10 cellular contexts compared by ENCODE assay signal in the genomic region with DNA sequence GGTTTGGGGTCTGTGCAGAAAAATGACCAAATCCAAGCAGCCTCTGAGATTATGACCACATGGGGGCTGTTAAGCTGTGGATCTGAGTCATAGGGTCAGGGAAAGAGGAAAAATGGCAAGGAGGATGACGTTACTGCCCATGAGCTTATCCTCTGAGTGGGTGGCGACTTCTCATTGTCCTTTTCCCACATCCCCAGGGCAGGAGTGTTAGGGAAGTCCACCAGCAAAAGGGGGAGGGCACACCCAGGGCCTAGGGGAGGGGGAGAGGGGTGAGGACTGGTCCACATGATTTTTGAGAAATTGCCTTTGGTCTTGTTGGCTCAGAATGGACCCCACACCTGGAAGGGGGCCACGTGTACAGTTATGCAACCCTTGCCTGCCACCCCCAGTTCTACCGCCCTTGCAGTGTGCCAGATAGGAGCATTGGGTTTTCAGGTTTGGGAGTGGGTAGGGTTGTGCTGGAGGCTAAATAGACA. TPM values are rescaled to one million over a fixed set of nuclear protein-coding genes. Genes with fewer than 3 reads are reported as not detected.
A peak's percentile ranks its signal among the peaks of the same experiment; 100 is the strongest.
DNase-seq lines count a peak whose midpoint lies in the region; ATAC-seq, FAIRE-seq and TF ChIP-seq lines count a peak whose summit lies in the region.
"Had no signal": no experiment of that assay in that cellular context is flagged by ENCODE, and none has a peak within 500 bp of the region (broad histone marks: within the 10 kb centered on the region; RNA-seq: fewer than 3 reads in every experiment).

No MANE protein-coding gene starts in this region.

- intact Hi-C loops in PC-9 (cut with micrococcal nuclease; ENCODE audit: unreplicated experiment) = no loop called here

- H3K23me2 ChIP-seq in H1 (ENCODE audit: low read depth, low read length) = peaks cover 7% of the 10 kb centered on the region

- H3K23ac ChIP-seq in H1 (ENCODE audit: insufficient read length) = no peak overlapping the region

- no peak overlapping the region for H4K8ac ChIP-seq in H1 (ENCODE audit: extremely low read depth, insufficient read depth, low read length)

- H3K4me1 ChIP-seq in PC-9 (replicated peaks; ENCODE audit: insufficient read depth) (peaks cover 43% of the 10 kb centered on the region), H1 (replicated peaks in 1 of 4; ENCODE audit: control insufficient read depth in 3 of 4, insufficient read depth in 4 of 4, low read length in 3 of 4) (peaks cover 2 to 29% (median 12%) of the 10 kb centered on the region in 4 experiments; a peak in 5 of 7 replicates)

- H3K27ac ChIP-seq in PC-9 (no peak overlapping the region), H1 (ENCODE audit: low read depth, low read length) (no peak overlapping the region)

- H3K79me2 ChIP-seq in PC-9 (ENCODE audit: low read depth) = peaks cover 64% of the 10 kb centered on the region
- peaks cover 25 to 68% of the 10 kb centered on the region in 2 experiments for H3K79me2 ChIP-seq in H1 (ENCODE audit: control insufficient read depth in 1 of 2, insufficient read depth in 2 of 2, low read length in 2 of 2)

- no peak overlapping the region for H3K14ac ChIP-seq in H1 (ENCODE audit: insufficient read length)

- ATAC-seq in activated CD4-positive, CD25-positive, alpha-beta regulatory T cell treated with anti-CD3 and anti-CD28 coated beads, Interleukin-2, amount 50 U/mL, for 24 hours = no peak
- ATAC-seq in natural killer cell treated with Interleukin-12 subunit alpha and Interleukin-12 subunit beta and Interleukin-15 and Interleukin-18, amount 100 ng/mL, for 72 hours = no peak
- ATAC-seq in HG03342 (IDR thresholded peaks at IDR 0.05; ENCODE audit: unreplicated experiment) = no peak

- no peak overlapping the region for H3K18ac ChIP-seq in H1 (ENCODE audit: extremely low read depth, low read length)

- H3K27ac Mint-ChIP-seq in nephron = peak overlapping the region; percentile 77 to 89 (median 84)
- no peak overlapping the region for H3K27ac Mint-ChIP-seq in natural killer cell treated with Interleukin-12 subunit alpha and Interleukin-12 subunit beta and Interleukin-15 and Interleukin-18, amount 100 ng/mL, for 72 hours

- H3K36me3 ChIP-seq in PC-9 (ENCODE audit: low read depth) = no peaks in the 10 kb centered on the region
- no peaks in the 10 kb centered on the region for H3K36me3 ChIP-seq in H1 (ENCODE audit: control insufficient read depth in 2 of 4, insufficient read depth in 4 of 4, low read length in 3 of 4)

- H3K4me3 ChIP-seq in AG10803 (ENCODE audit: low read length) = no peak overlapping the region; the same call in 1 of the 2 replicates
- no peak overlapping the region for H3K4me3 ChIP-seq in PC-9
- no peak overlapping the region for H3K4me3 ChIP-seq in H1 (ENCODE audit: extremely low read depth in 1 of 4, insufficient read depth in 2 of 4, low read depth in 3 of 4, low read length in 4 of 4)

- no peak overlapping the region for H2BK12ac ChIP-seq in H1 (ENCODE audit: low read depth, low read length)

- no peaks in the 10 kb centered on the region for H3K9me2 ChIP-seq in PC-9 (ENCODE audit: insufficient read depth)

- H3F3A ChIP-seq in PC-9 (ENCODE audit: insufficient read depth, low read depth) = peaks cover 16% of the 10 kb centered on the region; the same call in 1 of the 2 replicates

- H3K4ac ChIP-seq in H1 (replicated peaks; ENCODE audit: insufficient read length, low read depth, low read length) = no peak overlapping the region

- no peaks in the 10 kb centered on the region for H3K27me3 ChIP-seq in PC-9 (ENCODE audit: insufficient read depth, low read depth)
- no peaks in the 10 kb centered on the region for H3K27me3 ChIP-seq in H1 (replicated peaks in 1 of 4; ENCODE audit: control insufficient read depth in 3 of 4, extremely low read depth in 1 of 4, insufficient read depth in 3 of 4, low read length in 3 of 4)

- no peaks in the 10 kb centered on the region for H3K27me3 Mint-ChIP-seq in nephron (ENCODE audit: low read depth)
- peaks cover 28 to 36% of the 10 kb centered on the region in 2 donors for H3K27me3 Mint-ChIP-seq in natural killer cell treated with Interleukin-12 subunit alpha and Interleukin-12 subunit beta and Interleukin-15 and Interleukin-18, amount 100 ng/mL, for 72 hours

- FAIRE-seq in H1 (lab: Jason Lieb, UNC) (no peak), GM12891 (lab: Jason Lieb, UNC) (no peak)

- no peaks in the 10 kb centered on the region for H3K9me3 ChIP-seq in PC-9 (ENCODE audit: insufficient read depth, low read depth)
- H3K9me3 ChIP-seq in H1 (ENCODE audit: insufficient read depth in 2 of 2, low read depth in 1 of 2, low read length in 1 of 2) = no peaks in the 10 kb centered on the region

- H2AFZ ChIP-seq in PC-9 (no peak overlapping the region), H1 (ENCODE audit: low read length) (no peak overlapping the region)

- no peak overlapping the region for H2BK5ac ChIP-seq in H1 (ENCODE audit: low read depth, low read length)

- H2BK15ac ChIP-seq in H1 (ENCODE audit: low read length) = no peak overlapping the region

- TF ChIP-seq RAD21 in H1 (IDR thresholded peaks at IDR 0.05 in 1 of 2, conservative IDR thresholded peaks at IDR 0.05 in 1 of 2; ENCODE audit: low read depth in 2 of 2, low read length in 2 of 2) = no peak

- no peak overlapping the region for H4K5ac ChIP-seq in H1 (ENCODE audit: insufficient read length, low read depth, low read length)

- no peak for TF ChIP-seq EP300 in H1 (IDR thresholded peaks at IDR 0.05; ENCODE audit: borderline replicate concordance in 1 of 2, low read depth in 2 of 2, low read length in 2 of 2)

- 76% methylated on average over 4 of the region's 4 CpGs; no CpG with 5 or more reads in 1 of the 2 experiments for WGBS in H1 (ENCODE audit: extremely low coverage in 1 of 2, insufficient coverage in 1 of 2, insufficient read length in 1 of 2, insufficient replicate concordance in 2 of 2, low coverage in 1 of 2, low lambda C conversion rate in 2 of 2, missing lambda C conversion rate in 1 of 2), 2 experiments

- H3K9ac ChIP-seq in H1 (replicated peaks in 1 of 4; ENCODE audit: extremely low read depth in 1 of 4, low read depth in 3 of 4, low read length in 3 of 4) = no peak overlapping the region; a peak in 1 of 7 replicates

- BruUV-seq in PC-9 (replicated peaks; lab: Mats Ljungman, UMichigan) = no TSS peak

- peak overlapping the region; percentile 91 to 98 (median 92) for H3K4me3 Mint-ChIP-seq in nephron
- no peak overlapping the region for H3K4me3 Mint-ChIP-seq in natural killer cell treated with Interleukin-12 subunit alpha and Interleukin-12 subunit beta and Interleukin-15 and Interleukin-18, amount 100 ng/mL, for 72 hours

- H4K20me1 ChIP-seq in PC-9 (ENCODE audit: insufficient read depth) (peaks cover 18% of the 10 kb centered on the region), H1 (replicated peaks in 1 of 2; ENCODE audit: control insufficient read depth in 1 of 2, insufficient read depth in 2 of 2, low read length in 2 of 2) (peaks cover 23 to 30% of the 10 kb centered on the region in 2 experiments)

- POLR2A ChIA-PET in PC-9 (lab: Charles Lee; ENCODE audit: unreplicated experiment) = interaction anchor here (0.8 kb wide), 1 partner anchor 14 kb away, joined by 8 read pairs; no protein-coding TSS in a partner anchor
- POLR2A ChIA-PET in H1 (lab: Charles Lee; ENCODE audit: partially characterized antibody) = interaction anchor here (1.2 to 9.2 kb wide), 3 partner anchors 9 to 35 kb away, joined by 3 to 93 read pairs (median 10); no protein-coding TSS in a partner anchor

- H2BK120ac ChIP-seq in H1 (replicated peaks; ENCODE audit: low read depth, low read length) = no peak overlapping the region

- no peak overlapping the region for H2BK20ac ChIP-seq in H1 (ENCODE audit: low read length)

- peaks cover 24% of the 10 kb centered on the region for H3K79me1 ChIP-seq in H1 (ENCODE audit: low read depth, low read length)

- H3K36me3 Mint-ChIP-seq in nephron (ENCODE audit: low read depth) = peaks cover 5% of the 10 kb centered on the region
- H3K36me3 Mint-ChIP-seq in natural killer cell treated with Interleukin-12 subunit alpha and Interleukin-12 subunit beta and Interleukin-15 and Interleukin-18, amount 100 ng/mL, for 72 hours = no peaks in the 10 kb centered on the region

- H3K56ac ChIP-seq in H1 (replicated peaks; ENCODE audit: insufficient read length, low read depth, low read length) = no peak overlapping the region

- H3K4me1 Mint-ChIP-seq in nephron = peaks cover 59% of the 10 kb centered on the region
- peaks cover 5 to 14% of the 10 kb centered on the region in 2 donors for H3K4me1 Mint-ChIP-seq in natural killer cell treated with Interleukin-12 subunit alpha and Interleukin-12 subunit beta and Interleukin-15 and Interleukin-18, amount 100 ng/mL, for 72 hours (ENCODE audit: low read depth in 2 of 2)

- TF ChIP-seq CTCF in AG10803 (conservative IDR thresholded peaks at IDR 0.05; ENCODE audit: low read length) (peak; percentile 16; the same call in 1 of the 2 replicates), PC-9 (conservative IDR thresholded peaks at IDR 0.05) (no peak), H1 (IDR thresholded peaks at IDR 0.05; ENCODE audit: control extremely low read depth in 1 of 3, insufficient read depth in 1 of 3, low read depth in 1 of 3, low read length in 3 of 3) (no peak), nephron (IDR thresholded peaks at IDR 0.05; ENCODE audit: unreplicated experiment in 3 of 3) (no peak)

- peak overlapping the region; percentile 22 for H4K91ac ChIP-seq in H1 (replicated peaks; ENCODE audit: insufficient read length, low read length)

- H3K4me2 ChIP-seq in PC-9 (peak overlapping the region; percentile 88; the same call in 1 of the 2 replicates), H1 (ENCODE audit: insufficient read depth in 1 of 2, low read depth in 2 of 2, low read length in 2 of 2) (peak overlapping the region in 1 of 2 experiments; percentile 55; a peak in 1 of 4 replicates)

- peak; percentile 80 for DNase-seq in AG10803 (ENCODE audit: low read depth)
- no peak for DNase-seq in PC-9
- no peak for DNase-seq in H1 (ENCODE audit: low read depth in 1 of 2, low spot score in 2 of 2)
- DNase-seq in GM12891 (ENCODE audit: insufficient read length, low spot score) = no peak
- DNase-seq in natural killer cell treated with Interleukin-12 subunit alpha and Interleukin-12 subunit beta and Interleukin-15 and Interleukin-18, amount 100 ng/mL, for 72 hours (ENCODE audit: low spot score) = no peak
- DNase-seq: activated CD4-positive, CD25-positive, alpha-beta regulatory T cell; NCI-H446 had no signal

- H3K9me3 Mint-ChIP-seq in nephron = no peaks in the 10 kb centered on the region
- no peaks in the 10 kb centered on the region for H3K9me3 Mint-ChIP-seq in natural killer cell treated with Interleukin-12 subunit alpha and Interleukin-12 subunit beta and Interleukin-15 and Interleukin-18, amount 100 ng/mL, for 72 hours

- TF ChIP-seq POLR2A in H1 (IDR thresholded peaks at IDR 0.05; ENCODE audit: control extremely low read depth in 1 of 2, low read depth in 2 of 2, low read length in 2 of 2) (no peak), GM12891 (IDR thresholded peaks at IDR 0.05; ENCODE audit: low read depth, low read length) (no peak)

- CTCF ChIA-PET in PC-9 (lab: Charles Lee) = interaction anchor here (0.6 to 1.5 kb wide), 3 partner anchors 50 to 123 kb away, joined by 3 to 8 read pairs (median 4); no protein-coding TSS in a partner anchor
- CTCF ChIA-PET in H1 (lab: Charles Lee; ENCODE audit: partially characterized antibody) = interaction anchor here (0.6 to 15.1 kb wide), 8 partner anchors 9 to 234 kb away, joined by 3 to 496 read pairs (median 4); a partner anchor contains a TSS

- H2AK5ac ChIP-seq in H1 (ENCODE audit: low read depth, low read length) = no peak overlapping the region

RNA-seq across cellular contexts. Expression of a gene that starts 2.6 kb away (rescaled TPM):
- 82.6 and 91.1 TPM in 2 replicates for total RNA-seq in PC-9 (2021)
- 152 and 156 TPM in 2 replicates for total RNA-seq in H1 (2021; fragmentation: NEBNext Ultra II Directional; extraction: Animal tissue kit (Norgen Biotek cat#: 25700))
- 158 and 190 TPM in 2 replicates for polyA plus RNA-seq in H1 (2011; rRNA removed)
- polyA plus RNA-seq in H1 (2011; cell fraction: cytosol; rRNA removed) = 79.5 TPM
- 197 TPM for polyA plus RNA-seq in H1 (2011; cell fraction: nucleus; rRNA removed)
- 143 to 200 TPM (median 177 TPM) in 4 replicates for polyA plus RNA-seq in H1 (2012, experiment 1 of 2)
- polyA plus RNA-seq in H1 (2012, experiment 2 of 2) = 186 TPM
- 290 TPM for polyA plus RNA-seq in H1 (2013, experiment 1 of 2)
- 333 TPM for polyA plus RNA-seq in H1 (2013, experiment 2 of 2)
- polyA minus RNA-seq in H1 (2011; rRNA and poly(A)+ RNA removed) = 116 and 197 TPM in 2 replicates
- 102 TPM for polyA minus RNA-seq in H1 (2011; cell fraction: cytosol; rRNA and poly(A)+ RNA removed)
- 79.9 TPM for polyA minus RNA-seq in H1 (2011; cell fraction: nucleus; rRNA and poly(A)+ RNA removed)
- 1.2 TPM for polyA plus RNA-seq in GM12891 (2012; ENCODE audit: low read depth, missing spikeins)
- 1 to 10 TPM in 1 of 2 donors, under 1 TPM in 1; 0.90 to 2.0 TPM for total RNA-seq in natural killer cell treated with Interleukin-12 subunit alpha and Interleukin-12 subunit beta and Interleukin-15 and Interleukin-18, amount 100 ng/mL, for 72 hours

RNA-seq across cellular contexts. Expression of a gene that starts 53.6 kb away (rescaled TPM):
- total RNA-seq in PC-9 (2021) = 61.8 and 101 TPM in 2 replicates
- total RNA-seq in H1 (2021; fragmentation: NEBNext Ultra II Directional; extraction: Animal tissue kit (Norgen Biotek cat#: 25700)) = 113 TPM in 2 replicates
- polyA plus RNA-seq in H1 (2011; rRNA removed) = 59.7 and 67.0 TPM in 2 replicates
- polyA plus RNA-seq in H1 (2011; cell fraction: cytosol; rRNA removed) = 82.1 TPM
- polyA plus RNA-seq in H1 (2011; cell fraction: nucleus; rRNA removed) = 73.3 TPM
- polyA plus RNA-seq in H1 (2012, experiment 1 of 2) = 117 to 134 TPM (median 125 TPM) in 4 replicates
- 57.2 TPM for polyA plus RNA-seq in H1 (2012, experiment 2 of 2)
- 148 TPM for polyA plus RNA-seq in H1 (2013, experiment 1 of 2)
- 165 TPM for polyA plus RNA-seq in H1 (2013, experiment 2 of 2)
- polyA minus RNA-seq in H1 (2011; rRNA and poly(A)+ RNA removed) = 115 and 146 TPM in 2 replicates
- polyA minus RNA-seq in H1 (2011; cell fraction: cytosol; rRNA and poly(A)+ RNA removed) = 50.1 TPM
- polyA minus RNA-seq in H1 (2011; cell fraction: nucleus; rRNA and poly(A)+ RNA removed) = 81.5 TPM
- polyA plus RNA-seq in GM12891 (2012; ENCODE audit: low read depth, missing spikeins) = 28.6 TPM
- 10 to 100 TPM; 57.7 to 66.2 TPM for total RNA-seq in natural killer cell treated with Interleukin-12 subunit alpha and Interleukin-12 subunit beta and Interleukin-15 and Interleukin-18, amount 100 ng/mL, for 72 hours

Comparison
In these comparisons a context has a peak if more than half of its experiments do, and no peak if none do; other contexts are left out.
1. H3K27ac Mint-ChIP-seq: peak in nephron (3 of 3); none in natural killer cell treated with Interleukin-12 subunit alpha and Interleukin-12 subunit beta and Interleukin-15 and Interleukin-18, amount 100 ng/mL, for 72 hours (0 of 2).
2. RNA of a gene that starts 2.6 kb away (total RNA-seq): 152 to 156 TPM in H1 and 82.6 to 91.1 TPM in PC-9; 0.90 to 2.0 TPM in natural killer cell treated with Interleukin-12 subunit alpha and Interleukin-12 subunit beta and Interleukin-15 and Interleukin-18, amount 100 ng/mL, for 72 hours; every median in the first group is over 10 times any median in the second.